ENCODE assay signal across 8 cellular contexts in the genomic region with DNA sequence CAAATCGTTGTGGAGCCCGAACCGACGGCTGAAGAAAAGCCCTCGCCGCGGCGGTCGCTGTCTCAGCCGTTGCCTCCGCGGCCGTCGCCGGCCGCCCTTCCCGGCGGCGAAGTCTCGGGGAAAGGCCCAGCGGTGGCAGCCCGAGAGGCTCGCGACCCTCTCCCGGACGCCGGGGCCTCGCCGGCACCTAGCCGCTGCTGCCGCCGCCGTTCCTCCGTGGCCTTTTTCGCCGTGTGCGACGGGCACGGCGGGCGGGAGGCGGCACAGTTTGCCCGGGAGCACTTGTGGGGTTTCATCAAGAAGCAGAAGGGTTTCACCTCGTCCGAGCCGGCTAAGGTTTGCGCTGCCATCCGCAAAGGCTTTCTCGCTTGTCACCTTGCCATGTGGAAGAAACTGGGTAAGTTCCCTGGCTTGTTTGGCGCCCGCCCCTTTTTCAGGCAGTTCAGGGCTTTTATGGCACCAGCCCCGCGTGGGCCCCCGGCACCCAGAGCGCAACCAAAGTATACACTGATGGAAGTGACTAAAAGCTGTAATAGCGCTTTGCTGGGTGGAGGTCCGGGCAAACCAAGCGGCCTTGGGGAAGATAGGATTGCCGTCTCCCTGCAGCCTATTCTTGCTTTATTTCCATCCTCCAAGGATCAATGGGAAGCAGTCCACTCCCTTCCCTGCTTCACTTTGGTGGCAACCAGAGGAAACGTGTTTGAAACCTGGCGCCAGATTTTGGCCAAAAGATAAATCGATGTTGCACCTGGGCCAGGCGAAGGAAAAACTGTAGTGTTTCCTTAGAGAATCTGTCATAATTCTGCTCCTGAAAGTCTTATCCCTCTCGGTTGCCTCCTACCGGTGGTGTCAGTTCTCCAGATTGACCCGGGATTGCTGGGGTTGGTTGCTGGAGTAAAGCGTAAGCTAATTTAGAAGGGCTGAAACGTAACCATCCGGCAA. TPM values are rescaled to one million over a fixed set of nuclear protein-coding genes. Genes with fewer than 3 reads are reported as not detected.
A peak's percentile ranks its signal among the peaks of the same experiment; 100 is the strongest.
DNase-seq lines count a peak whose midpoint lies in the region; ATAC-seq and TF ChIP-seq lines count a peak whose summit lies in the region.

No MANE protein-coding gene starts in this region.

- H3K36me3 Mint-ChIP-seq in Caco-2 (ENCODE audit: insufficient read depth, unreplicated experiment) (peaks cover 19% of the 10 kb centered on the region), IgD-negative memory B cell (peaks cover 2% of the 10 kb centered on the region)
- H3K36me3 Mint-ChIP-seq in activated T-helper 1 cell treated with anti-CD3 and anti-CD28 coated beads, Interleukin-12 subunit alpha, Interleukin-12 subunit beta, Interleukin-2, Interleukin-4 antibody, amounts not matched to agents 30 ng/mL and 10 ng/mL and 1 ng/mL, durations not matched to agents 14 hours and 24 hours and 36 hours (ENCODE audit: low read depth) = peaks cover 4% of the 10 kb centered on the region
- no peaks in the 10 kb centered on the region for H3K36me3 Mint-ChIP-seq in naive thymus-derived CD8-positive, alpha-beta T cell

- H3K9me3 Mint-ChIP-seq in Caco-2 (ENCODE audit: unreplicated experiment) (no peaks in the 10 kb centered on the region), IgD-negative memory B cell (no peaks in the 10 kb centered on the region)
- H3K9me3 Mint-ChIP-seq in activated T-helper 1 cell treated with anti-CD3 and anti-CD28 coated beads, Interleukin-12 subunit alpha, Interleukin-12 subunit beta, Interleukin-2, Interleukin-4 antibody, amounts not matched to agents 30 ng/mL and 10 ng/mL and 1 ng/mL, durations not matched to agents 14 hours and 24 hours and 36 hours = no peaks in the 10 kb centered on the region
- H3K9me3 Mint-ChIP-seq in naive thymus-derived CD8-positive, alpha-beta T cell = no peaks in the 10 kb centered on the region

- peak overlapping the region; percentile 81 for H2AFZ ChIP-seq in fibroblast of lung (ENCODE audit: low read length)

- peak overlapping the region; percentile 68 for H3K4me2 ChIP-seq in fibroblast of lung (ENCODE audit: extremely low read depth, insufficient read depth, low read length)

- H3K9me3 ChIP-seq in Caco-2 (no peaks in the 10 kb centered on the region), fibroblast of lung (ENCODE audit: control insufficient read depth, insufficient read depth, low read depth, low read length) (no peaks in the 10 kb centered on the region)

- no TSS peak for BruUV-seq in Caco-2 (replicated peaks; lab: Mats Ljungman, UMichigan)

- H3K4me1 Mint-ChIP-seq in Caco-2 (ENCODE audit: low read depth, unreplicated experiment) (peaks cover 23% of the 10 kb centered on the region), IgD-negative memory B cell (peaks cover 25 to 39% (median 29%) of the 10 kb centered on the region in 3 donors)
- peaks cover 44% of the 10 kb centered on the region for H3K4me1 Mint-ChIP-seq in activated T-helper 1 cell treated with anti-CD3 and anti-CD28 coated beads, Interleukin-12 subunit alpha, Interleukin-12 subunit beta, Interleukin-2, Interleukin-4 antibody, amounts not matched to agents 30 ng/mL and 10 ng/mL and 1 ng/mL, durations not matched to agents 14 hours and 24 hours and 36 hours (ENCODE audit: low read depth)
- peaks cover 15 to 55% (median 41%) of the 10 kb centered on the region in 4 donors for H3K4me1 Mint-ChIP-seq in naive thymus-derived CD8-positive, alpha-beta T cell

- H3K4me3 Mint-ChIP-seq in Caco-2 (ENCODE audit: unreplicated experiment) (peak overlapping the region; percentile 97), IgD-negative memory B cell (peak overlapping the region; percentile 92 to 99 (median 96))
- H3K4me3 Mint-ChIP-seq in activated T-helper 1 cell treated with anti-CD3 and anti-CD28 coated beads, Interleukin-12 subunit alpha, Interleukin-12 subunit beta, Interleukin-2, Interleukin-4 antibody, amounts not matched to agents 30 ng/mL and 10 ng/mL and 1 ng/mL, durations not matched to agents 14 hours and 24 hours and 36 hours = peak overlapping the region; percentile 95
- peak overlapping the region; percentile 94 to 99 (median 96) for H3K4me3 Mint-ChIP-seq in naive thymus-derived CD8-positive, alpha-beta T cell

- TF ChIP-seq CTCF in Caco-2 (IDR thresholded peaks at IDR 0.05; ENCODE audit: insufficient read depth in 1 of 2, low read depth in 1 of 2, low read length in 1 of 2, severe bottlenecking in 1 of 2, unreplicated experiment in 1 of 2) (peak; percentile 80 to 81), fibroblast of lung (conservative IDR thresholded peaks at IDR 0.05 in 1 of 2, IDR thresholded peaks at IDR 0.05 in 1 of 2; ENCODE audit: low read depth in 1 of 2, low read length in 2 of 2) (peak; percentile 88 to 90)

- H3K79me2 ChIP-seq in fibroblast of lung (ENCODE audit: control insufficient read depth, insufficient read depth, low read length) = peaks cover 53% of the 10 kb centered on the region

- H3K4me1 ChIP-seq in Caco-2 (no peaks in the 10 kb centered on the region), fibroblast of lung (ENCODE audit: control insufficient read depth, extremely low read depth, insufficient read depth, low read length) (no peaks in the 10 kb centered on the region)

- H3K4me3 ChIP-seq in Caco-2 (ENCODE audit: low read depth, low read length) (peak overlapping the region; percentile 88), fibroblast of lung (replicated peaks in 1 of 4; ENCODE audit: control extremely low read depth in 1 of 4, insufficient read depth in 1 of 4, low read depth in 3 of 4, low read length in 4 of 4) (peak overlapping the region; percentile 62 to 96 (median 88))

- no peaks in the 10 kb centered on the region for H3K36me3 ChIP-seq in Caco-2 (ENCODE audit: control insufficient read depth, insufficient read depth, low read length)
- no peaks in the 10 kb centered on the region for H3K36me3 ChIP-seq in fibroblast of lung (ENCODE audit: control insufficient read depth, insufficient read depth, low read length)

- H3K27ac ChIP-seq in fibroblast of lung (ENCODE audit: insufficient read depth, low read length) = peak overlapping the region; percentile 86

- no peaks in the 10 kb centered on the region for H4K20me1 ChIP-seq in fibroblast of lung (ENCODE audit: control insufficient read depth, extremely low read depth, insufficient read depth, low read length)

- peak; percentile 8 for ATAC-seq in GM21526 (IDR thresholded peaks at IDR 0.05; ENCODE audit: low FRiP score, unreplicated experiment)
- ATAC-seq in naive thymus-derived CD8-positive, alpha-beta T cell = peak; percentile 27 to 28

- H3K27ac Mint-ChIP-seq in Caco-2 (ENCODE audit: unreplicated experiment) = peak overlapping the region; percentile 98
- H3K27ac Mint-ChIP-seq in IgD-negative memory B cell = peak overlapping the region; percentile 96 to 98 (median 97)
- H3K27ac Mint-ChIP-seq in activated T-helper 1 cell treated with anti-CD3 and anti-CD28 coated beads, Interleukin-12 subunit alpha, Interleukin-12 subunit beta, Interleukin-2, Interleukin-4 antibody, amounts not matched to agents 30 ng/mL and 10 ng/mL and 1 ng/mL, durations not matched to agents 14 hours and 24 hours and 36 hours = peak overlapping the region; percentile 49
- H3K27ac Mint-ChIP-seq in naive thymus-derived CD8-positive, alpha-beta T cell = peak overlapping the region; percentile 81 to 98 (median 96)

- no peaks in the 10 kb centered on the region for H3K27me3 ChIP-seq in Caco-2 (replicated peaks; ENCODE audit: control insufficient read depth, insufficient read depth, low read length)
- H3K27me3 ChIP-seq in fibroblast of lung (ENCODE audit: control insufficient read depth, insufficient read depth, low read length) = no peaks in the 10 kb centered on the region

- POLR2A ChIA-PET in Caco-2 (lab: Charles Lee) = interaction anchor here (1.0 to 2.0 kb wide), 9 partner anchors 10 to 642 kb away, joined by 3 to 18 read pairs (median 8); a partner anchor contains a TSS
- POLR2A ChIA-PET in naive thymus-derived CD8-positive, alpha-beta T cell (lab: Charles Lee) = interaction anchor here (0.6 to 3.8 kb wide), 6 partner anchors 12 to 1263 kb away, joined by 3 to 20 read pairs (median 4); a partner anchor contains a TSS

- no peaks in the 10 kb centered on the region for H3K27me3 Mint-ChIP-seq in Caco-2 (ENCODE audit: insufficient read depth, unreplicated experiment)
- H3K27me3 Mint-ChIP-seq in IgD-negative memory B cell = no peaks in the 10 kb centered on the region
- H3K27me3 Mint-ChIP-seq in activated T-helper 1 cell treated with anti-CD3 and anti-CD28 coated beads, Interleukin-12 subunit alpha, Interleukin-12 subunit beta, Interleukin-2, Interleukin-4 antibody, amounts not matched to agents 30 ng/mL and 10 ng/mL and 1 ng/mL, durations not matched to agents 14 hours and 24 hours and 36 hours (ENCODE audit: insufficient read depth) = no peaks in the 10 kb centered on the region
- peaks cover 0 to 2% (median 0%) of the 10 kb centered on the region in 5 donors for H3K27me3 Mint-ChIP-seq in naive thymus-derived CD8-positive, alpha-beta T cell

- intact Hi-C loops in Caco-2 (cut with micrococcal nuclease; ENCODE audit: unreplicated experiment) = loop anchor here (1.0 to 5.0 kb wide), 3 partner anchors 37 to 76 kb away; a partner anchor contains a TSS
- intact Hi-C loops in activated T-helper 1 cell treated with anti-CD3 and anti-CD28 coated beads, Interleukin-12 subunit alpha, Interleukin-12 subunit beta, Interleukin-2, Interleukin-4 antibody, amounts not matched to agents 30 ng/mL and 10 ng/mL and 1 ng/mL, durations not matched to agents 14 hours and 24 hours and 36 hours (cut with micrococcal nuclease) = loop anchor here (1.0 to 2.0 kb wide), 5 partner anchors 24 to 208 kb away; a partner anchor contains a TSS

- DNase-seq in Caco-2 = peak; percentile 81 to 86
- peak; percentile 47 for DNase-seq in activated T-helper 1 cell treated with anti-CD3 and anti-CD28 coated beads, Interleukin-12 subunit alpha, Interleukin-12 subunit beta, Interleukin-2, Interleukin-4 antibody, amounts not matched to agents 30 ng/mL and 10 ng/mL and 1 ng/mL, durations not matched to agents 14 hours and 24 hours and 36 hours (ENCODE audit: low spot score)
- DNase-seq in fibroblast of lung (ENCODE audit: low read depth in 2 of 2) = peak; percentile 78 to 90
- peak; percentile 30 to 71 (median 50) for DNase-seq in naive thymus-derived CD8-positive, alpha-beta T cell
- peak; percentile 64 for DNase-seq in stimulated activated naive CD4-positive, alpha-beta T cell treated with Interleukin-2 at 50 U/mL for 16 hours (lab: John Stamatoyannopoulos, UW)

- peak overlapping the region; percentile 91 for H3K9ac ChIP-seq in fibroblast of lung (ENCODE audit: insufficient read depth, low read length)

- CTCF ChIA-PET in Caco-2 (lab: Charles Lee) = interaction anchor here (0.6 to 2.5 kb wide), 14 partner anchors 9 to 612 kb away, joined by 3 to 36 read pairs (median 4); a partner anchor contains a TSS

RNA-seq across cellular contexts. Expression of a gene that starts 0.8 kb away (rescaled TPM):
- total RNA-seq in Caco-2 (2022) = 17.9 and 18.7 TPM in 2 replicates
- polyA plus RNA-seq in IgD-negative memory B cell = 13.7 TPM
- 7.1 TPM for polyA plus RNA-seq in PFSK-1 (2012; ENCODE audit: insufficient read length, low read depth)
- total RNA-seq in activated T-helper 1 cell treated with anti-CD3 and anti-CD28 coated beads, Interleukin-12 subunit alpha, Interleukin-12 subunit beta, Interleukin-2, Interleukin-4 antibody, amounts not matched to agents 30 ng/mL and 10 ng/mL and 1 ng/mL, durations not matched to agents 14 hours and 24 hours and 36 hours = 18.6 and 19.7 TPM in 2 replicates
- total RNA-seq in fibroblast of lung = 12.4 and 14.4 TPM in 2 replicates
- polyA plus RNA-seq in fibroblast of lung = 6.3 and 6.8 TPM in 2 replicates
- polyA plus RNA-seq in fibroblast of lung (2012) = 5.7 and 5.9 TPM in 2 replicates
- 1.8 and 3.2 TPM in 2 replicates for polyA minus RNA-seq in fibroblast of lung (ENCODE audit: low replicate concordance)
- 10 to 100 TPM; 18.3 to 18.6 TPM for total RNA-seq in naive thymus-derived CD8-positive, alpha-beta T cell
- 10 to 100 TPM in 1 of 3 donors, 1 to 10 TPM in 2; 5.8 to 10.9 (median 6.0) TPM for polyA plus RNA-seq in naive thymus-derived CD8-positive, alpha-beta T cell

Comparison
In these comparisons a context has a peak if more than half of its experiments do, and no peak if none do; other contexts are left out.
1. Peak in every context shown above with its lines: DNase-seq, ATAC-seq, H3K4me3 ChIP-seq and H3K27ac ChIP-seq.